11 cellular contexts compared by ENCODE assay signal in genomic region chr2:101753720-101754490, GRCh38. TPM values are rescaled to one million over a fixed set of nuclear protein-coding genes. Genes with fewer than 3 reads are reported as not detected.
DNase-seq lines count a peak whose midpoint lies in the region; ATAC-seq lines count a peak whose summit lies in the region.
"Had no signal": no experiment of that assay in that cellular context is flagged by ENCODE, and none has a peak within 500 bp of the region (broad histone marks: within the 10 kb centered on the region; RNA-seq: fewer than 3 reads in every experiment).

No MANE protein-coding gene starts in this region.

- no peaks in the 10 kb centered on the region for H3K27me3 Mint-ChIP-seq in activated naive CD4-positive, alpha-beta T cell treated with anti-CD3 and anti-CD28 coated beads, Interleukin-2, amount 50 U/mL, for 24 hours
- H3K27me3 Mint-ChIP-seq in activated naive CD4-positive, alpha-beta T cell treated with anti-CD3 and anti-CD28 coated beads, Interleukin-2, amount 10 ng/mL, durations not matched to agents 7 days and 5 days = no peaks in the 10 kb centered on the region

- H3K4me1 Mint-ChIP-seq in activated naive CD4-positive, alpha-beta T cell treated with anti-CD3 and anti-CD28 coated beads, Interleukin-2, amount 50 U/mL, for 24 hours = peaks cover 82% of the 10 kb centered on the region
- peaks cover 69% of the 10 kb centered on the region for H3K4me1 Mint-ChIP-seq in activated naive CD4-positive, alpha-beta T cell treated with anti-CD3 and anti-CD28 coated beads, Interleukin-2, amount 10 ng/mL, durations not matched to agents 7 days and 5 days

- no peak overlapping the region for H3K4me3 Mint-ChIP-seq in activated naive CD4-positive, alpha-beta T cell treated with anti-CD3 and anti-CD28 coated beads, Interleukin-2, amount 50 U/mL, for 24 hours
- H3K4me3 Mint-ChIP-seq in activated naive CD4-positive, alpha-beta T cell treated with anti-CD3 and anti-CD28 coated beads, Interleukin-2, amount 10 ng/mL, durations not matched to agents 7 days and 5 days = no peak overlapping the region

- no peak for DNase-seq in activated naive CD4-positive, alpha-beta T cell treated with anti-CD3 and anti-CD28 coated beads, Interleukin-2, amount 10 ng/mL, durations not matched to agents 7 days and 5 days
- no peak for DNase-seq in caudate nucleus (lab: John Stamatoyannopoulos, UW)
- DNase-seq in substantia nigra (lab: John Stamatoyannopoulos, UW) = no peak
- no peak for DNase-seq in HT-29 (ENCODE audit: low spot score)
- no peak for DNase-seq in germinal center (ENCODE audit: low spot score)
- DNase-seq in NCI-H1092 treated with DMSO at 0.1 percent for 48 hours (lab: John Stamatoyannopoulos, UW) = no peak
- DNase-seq: NCI-H2171; stimulated activated CD4-positive, alpha-beta T cell treated with anti-CD3 and anti-CD28 coated beads, Interleukin-4, amount 100 ng/mL, for 24 hours had no signal

- CTCF ChIA-PET in activated naive CD4-positive, alpha-beta T cell treated with anti-CD3 and anti-CD28 coated beads, Interleukin-2, amount 10 ng/mL, durations not matched to agents 7 days and 5 days (lab: Charles Lee) = no interaction called here

- H3K27ac Mint-ChIP-seq in activated naive CD4-positive, alpha-beta T cell treated with anti-CD3 and anti-CD28 coated beads, Interleukin-2, amount 50 U/mL, for 24 hours = peak overlapping the region; percentile 66
- no peak overlapping the region for H3K27ac Mint-ChIP-seq in activated naive CD4-positive, alpha-beta T cell treated with anti-CD3 and anti-CD28 coated beads, Interleukin-2, amount 10 ng/mL, durations not matched to agents 7 days and 5 days

- no peaks in the 10 kb centered on the region for H3K9me3 Mint-ChIP-seq in activated naive CD4-positive, alpha-beta T cell treated with anti-CD3 and anti-CD28 coated beads, Interleukin-2, amount 50 U/mL, for 24 hours
- no peaks in the 10 kb centered on the region for H3K9me3 Mint-ChIP-seq in activated naive CD4-positive, alpha-beta T cell treated with anti-CD3 and anti-CD28 coated beads, Interleukin-2, amount 10 ng/mL, durations not matched to agents 7 days and 5 days

- H3K36me3 Mint-ChIP-seq in activated naive CD4-positive, alpha-beta T cell treated with anti-CD3 and anti-CD28 coated beads, Interleukin-2, amount 50 U/mL, for 24 hours = peaks cover 4% of the 10 kb centered on the region
- peaks cover 12% of the 10 kb centered on the region for H3K36me3 Mint-ChIP-seq in activated naive CD4-positive, alpha-beta T cell treated with anti-CD3 and anti-CD28 coated beads, Interleukin-2, amount 10 ng/mL, durations not matched to agents 7 days and 5 days

- ATAC-seq in HG02798 (IDR thresholded peaks at IDR 0.05; ENCODE audit: poor library complexity, unreplicated experiment) = peak; percentile 55

- H3K27ac ChIP-seq in caudate nucleus (ENCODE audit: low read depth, low read length) (peak overlapping the region; percentile 94), substantia nigra (ENCODE audit: low read depth, low read length, poor library complexity, severe bottlenecking) (peak overlapping the region; percentile 91)
- H3K27ac ChIP-seq: SJCRH30 had no signal

RNA-seq across cellular contexts. Expression of gene MAP4K4, which starts 56.4 kb away (rescaled TPM):
- 7.6 and 9.2 TPM in 2 replicates for total RNA-seq in HT-29 (2014; rRNA removed; shearing (Covaris generic))
